ENCODE assay signal across 18 cellular contexts in the genomic region with DNA sequence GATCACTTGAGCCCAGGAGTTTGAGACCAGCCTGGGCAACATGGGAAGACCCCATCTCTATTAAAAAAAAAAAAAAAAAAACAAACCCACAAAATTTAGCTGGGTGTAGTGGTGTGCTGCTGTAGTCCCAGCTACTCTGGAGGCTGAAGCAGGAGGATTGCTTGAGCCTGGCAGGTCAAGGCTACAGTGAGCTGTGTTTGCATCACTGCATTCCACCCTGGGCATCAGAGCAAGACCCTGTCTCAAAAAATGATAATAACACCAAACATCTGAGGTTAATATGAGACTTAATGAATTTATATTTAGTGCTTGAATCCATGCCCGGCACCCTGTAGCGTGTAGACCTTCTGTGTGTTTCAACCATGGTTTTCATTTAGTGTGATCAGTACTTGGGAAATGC.
"Had no signal": no experiment of that assay in that cellular context is flagged by ENCODE, and none has a peak within 500 bp of the region (broad histone marks: within the 10 kb centered on the region; RNA-seq: fewer than 3 reads in every experiment).

No MANE protein-coding gene starts in this region.

- H3K27ac ChIP-seq: SJSA1, SK-N-MC had no signal

- H3K36me3 ChIP-seq: SJSA1 had no signal

- DNase-seq: KBM-7, NCI-H1092, NCI-H1105 treated with DMSO at 0.1 percent for 48 hours, NCI-H1417 treated with DMSO at 0.1 percent for 48 hours, NCI-H146, NCI-H1694 treated with DMSO at 0.1 percent for 48 hours, NCI-H1930, NCI-H2081, NCI-H2107, NCI-H2227 treated with DMSO at 0.1 percent for 48 hours, NCI-H524 treated with DMSO at 0.1 percent for 48 hours, NCI-H774, Right ventricle myocardium superior, RPMI8226, SIG-M5 had no signal

- FAIRE-seq: RCC 7860 had no signal

- H3K4me3 ChIP-seq: SJSA1, SK-N-MC had no signal

- H3K9me3 ChIP-seq: SJSA1 had no signal

- H3K27me3 ChIP-seq: SJSA1 had no signal
